In the genomic region with DNA sequence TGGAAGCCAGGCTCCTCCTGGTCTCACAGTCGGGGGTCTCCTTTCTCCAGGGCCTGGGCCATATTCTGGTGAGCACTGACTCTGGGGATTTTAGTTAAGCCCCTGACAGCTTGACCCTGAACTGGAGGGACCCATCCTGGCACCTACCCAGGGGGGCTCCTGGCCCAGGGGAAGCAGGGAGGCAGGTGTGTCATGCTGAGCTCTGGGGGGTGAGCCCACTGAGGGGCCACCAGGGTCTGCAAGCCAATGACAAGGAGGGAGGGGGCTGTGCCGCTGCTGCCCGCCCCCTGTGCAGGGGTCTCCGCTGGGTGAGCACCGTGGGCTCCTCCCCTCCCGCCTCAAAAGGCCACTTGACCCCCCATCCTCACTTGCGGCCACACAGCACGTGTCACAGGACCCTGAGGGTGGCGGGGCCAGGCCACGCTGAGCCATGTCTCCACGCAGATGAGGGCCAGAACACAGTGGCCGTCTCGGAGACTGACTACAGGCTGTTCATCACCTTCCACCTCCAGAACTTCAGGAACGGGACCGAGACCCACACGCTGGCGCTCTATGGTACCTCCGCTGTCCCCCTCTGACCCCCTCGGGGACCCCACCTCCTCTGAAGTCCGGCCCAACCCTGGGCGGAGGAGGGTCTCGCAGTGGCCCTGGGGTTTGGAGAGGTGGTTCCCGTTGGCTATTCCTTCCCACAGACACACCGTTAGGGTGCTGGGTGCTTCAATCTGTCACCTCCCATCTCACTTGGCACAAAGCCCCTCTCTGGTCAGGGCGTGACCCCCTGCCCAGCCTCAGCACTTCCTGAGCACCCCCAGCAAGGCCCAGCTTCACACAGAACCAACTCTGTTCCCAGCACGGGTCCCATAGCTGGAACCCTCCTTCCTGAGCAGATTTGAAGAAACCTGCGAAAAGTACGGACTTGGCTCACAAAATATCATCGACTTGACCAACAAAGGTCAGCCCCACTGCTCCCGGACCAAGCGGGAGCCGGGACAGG, we compare ENCODE assay signal across 25 cellular contexts. TPM values are rescaled to one million over a fixed set of nuclear protein-coding genes. Genes with fewer than 3 reads are reported as not detected.
"Had no signal": no experiment of that assay in that cellular context is flagged by ENCODE, and none has a peak within 500 bp of the region (broad histone marks: within the 10 kb centered on the region; RNA-seq: fewer than 3 reads in every experiment).

No MANE protein-coding gene starts in this region.

- H3K27me3 ChIP-seq: right atrium auricular region had no signal

- H3K4me3 ChIP-seq: breast epithelium, left ventricle myocardium inferior, right atrium auricular region, smooth muscle cell, stomach, tibial artery, upper lobe of right lung had no signal

- H3K27ac ChIP-seq: breast epithelium, left ventricle myocardium inferior, right atrium auricular region, stomach, tibial artery, upper lobe of right lung, VCaP had no signal

- H3K36me3 Mint-ChIP-seq: activated naive CD4-positive, alpha-beta T cell treated with anti-CD3 and anti-CD28 coated beads, Interleukin-2, amount 50 U/mL, for 72 hours; stimulated activated naive B cell treated with anti-CD40 and anti-IgM and Interleukin-4, amounts not matched to agents 10 μg/mL and 1 μg/mL and 100 μg/mL, for 72 hours had no signal

- H3K9me3 Mint-ChIP-seq: activated naive CD4-positive, alpha-beta T cell treated with anti-CD3 and anti-CD28 coated beads, Interleukin-2, amount 50 U/mL, for 72 hours; neural crest cell had no signal

- ATAC-seq: activated naive CD4-positive, alpha-beta T cell treated with anti-CD3 and anti-CD28 coated beads, Interleukin-2, amount 50 U/mL, for 72 hours; activated T-cell treated with anti-CD3 and anti-CD28 coated beads, Interleukin-2, amount 50 U/mL, for 72 hours; esophagus mucosa; stimulated activated naive B cell treated with anti-CD40 and anti-IgM and Interleukin-4, amounts not matched to agents 10 μg/mL and 1 μg/mL and 100 μg/mL, for 72 hours; upper lobe of right lung had no signal

- DNase-seq: activated CD4-positive, alpha-beta T cell treated with anti-CD3 and anti-CD28 coated beads for 4 hours; activated CD4-positive, alpha-beta T cell treated with anti-CD3 and anti-CD28 coated beads, Interleukin-2, amount 50 U/mL, for 4 hours; activated naive CD4-positive, alpha-beta T cell; activated T-cell treated with anti-CD3 and anti-CD28 coated beads for 4 hours; activated T-cell treated with anti-CD3 and anti-CD28 coated beads, Interleukin-2, amount 50 U/mL, for 72 hours; central memory CD4-positive, alpha-beta T cell; foreskin fibroblast; left ventricle myocardium inferior; occipital lobe; stimulated activated CD4-positive, alpha-beta T cell treated with anti-CD3 and anti-CD28 coated beads, Interleukin-15, amount 100 ng/mL, for 24 hours; stimulated activated CD4-positive, alpha-beta T cell treated with anti-CD3 and anti-CD28 coated beads, Interleukin-2, amount 100 ng/mL, for 24 hours; stimulated activated naive B cell treated with anti-CD40 and anti-IgM and Interleukin-4, amounts not matched to agents 10 μg/mL and 1 μg/mL and 100 μg/mL, for 72 hours; stomach had no signal

- H3K4me3 Mint-ChIP-seq: activated T-cell treated with anti-CD3 and anti-CD28 coated beads, Interleukin-2, amount 50 U/mL, for 72 hours; neural crest cell; stimulated activated naive B cell treated with anti-CD40 and anti-IgM and Interleukin-4, amounts not matched to agents 10 μg/mL and 1 μg/mL and 100 μg/mL, for 72 hours had no signal

- H3K4me1 Mint-ChIP-seq: stimulated activated naive B cell treated with anti-CD40 and anti-IgM and Interleukin-4, amounts not matched to agents 10 μg/mL and 1 μg/mL and 100 μg/mL, for 72 hours had no signal

- H3K9me3 ChIP-seq: left ventricle myocardium inferior, right atrium auricular region, tibial artery, upper lobe of right lung had no signal

- H3K36me3 ChIP-seq: breast epithelium, left ventricle myocardium inferior, right atrium auricular region, stomach, tibial artery, upper lobe of right lung had no signal

- H3K27ac Mint-ChIP-seq: activated T-cell treated with anti-CD3 and anti-CD28 coated beads, Interleukin-2, amount 50 U/mL, for 72 hours; stimulated activated naive B cell treated with anti-CD40 and anti-IgM and Interleukin-4, amounts not matched to agents 10 μg/mL and 1 μg/mL and 100 μg/mL, for 72 hours had no signal

- H3K4me1 ChIP-seq: breast epithelium, left ventricle myocardium inferior, right atrium auricular region, stomach, tibial artery, upper lobe of right lung had no signal

RNA-seq across cellular contexts. Expression of a gene that starts 2.0 kb away (rescaled TPM):
- total RNA-seq: activated naive CD4-positive, alpha-beta T cell treated with anti-CD3 and anti-CD28 coated beads, Interleukin-2, amount 50 U/mL, for 72 hours; activated T-cell treated with anti-CD3 and anti-CD28 coated beads, Interleukin-2, amount 50 U/mL, for 72 hours; esophagus mucosa; left ventricle myocardium inferior; lung microvascular endothelial cell; mucosa of gallbladder; occipital lobe; pulmonary artery endothelial cell; right atrium auricular region; stomach; upper lobe of right lung had no signal
- polyA plus RNA-seq: stomach had no signal

RNA-seq across cellular contexts. Expression of a gene that starts 25.8 kb away (rescaled TPM):
- total RNA-seq: activated naive CD4-positive, alpha-beta T cell treated with anti-CD3 and anti-CD28 coated beads, Interleukin-2, amount 50 U/mL, for 72 hours; activated T-cell treated with anti-CD3 and anti-CD28 coated beads, Interleukin-2, amount 50 U/mL, for 72 hours; breast epithelium; esophagus mucosa; left ventricle myocardium inferior; lung microvascular endothelial cell; mucosa of gallbladder; neural crest cell; occipital lobe; pulmonary artery endothelial cell; right atrium auricular region; smooth muscle cell; stomach; upper lobe of right lung had no signal
- polyA plus RNA-seq: smooth muscle cell, stomach had no signal

RNA-seq across cellular contexts. Expression of a gene that starts 34.2 kb away (rescaled TPM):
- total RNA-seq: activated naive CD4-positive, alpha-beta T cell treated with anti-CD3 and anti-CD28 coated beads, Interleukin-2, amount 50 U/mL, for 72 hours; activated T-cell treated with anti-CD3 and anti-CD28 coated beads, Interleukin-2, amount 50 U/mL, for 72 hours; breast epithelium; esophagus mucosa; left ventricle myocardium inferior; lung microvascular endothelial cell; mucosa of gallbladder; neural crest cell; occipital lobe; pulmonary artery endothelial cell; right atrium auricular region; smooth muscle cell; stomach; upper lobe of right lung had no signal
- polyA plus RNA-seq: smooth muscle cell, stomach had no signal

RNA-seq across cellular contexts. Expression of a gene that starts 36.9 kb away (rescaled TPM):
- total RNA-seq: activated naive CD4-positive, alpha-beta T cell treated with anti-CD3 and anti-CD28 coated beads, Interleukin-2, amount 50 U/mL, for 72 hours; activated T-cell treated with anti-CD3 and anti-CD28 coated beads, Interleukin-2, amount 50 U/mL, for 72 hours; breast epithelium; esophagus mucosa; lung microvascular endothelial cell; smooth muscle cell had no signal
- polyA plus RNA-seq: smooth muscle cell had no signal
